ENCODE assay signal across 27 cellular contexts in genomic region chr21:39232926-39233325, GRCh38. TPM values are rescaled to one million over a fixed set of nuclear protein-coding genes. Genes with fewer than 3 reads are reported as not detected.
A peak's percentile ranks its signal among the peaks of the same experiment; 100 is the strongest.
DNase-seq lines count a peak whose midpoint lies in the region; ATAC-seq and TF ChIP-seq lines count a peak whose summit lies in the region.
"Had no signal": no experiment of that assay in that cellular context is flagged by ENCODE, and none has a peak within 500 bp of the region (broad histone marks: within the 10 kb centered on the region; RNA-seq: fewer than 3 reads in every experiment).

No MANE protein-coding gene starts in this region.

- TF ChIP-seq CTCF in fibroblast of the aortic adventitia (IDR thresholded peaks at IDR 0.05; ENCODE audit: insufficient read depth, low read length) (no peak), gastroesophageal sphincter (IDR thresholded peaks at IDR 0.05) (no peak)

- peaks cover 5% of the 10 kb centered on the region for H3K4me1 Mint-ChIP-seq in activated naive CD8-positive, alpha-beta T cell treated with anti-CD3 and anti-CD28 coated beads, Interleukin-2, amount 50 U/mL, for 24 hours
- H3K4me1 Mint-ChIP-seq: GM23338 had no signal

- no peak for ATAC-seq in activated naive CD8-positive, alpha-beta T cell treated with anti-CD3 and anti-CD28 coated beads, Interleukin-2, amount 50 U/mL, for 24 hours
- ATAC-seq in gastroesophageal sphincter (no peak), GM21528 (IDR thresholded peaks at IDR 0.05; ENCODE audit: low FRiP score, unreplicated experiment) (no peak)
- ATAC-seq: effector memory CD8-positive, alpha-beta T cell; GM23338; Panc1 had no signal

- DNase-seq in SIG-M5 treated with dmso at 0.1 percent for 504 hours (lab: John Stamatoyannopoulos, UW; ENCODE audit: unreplicated experiment) (peak; percentile 8), SIG-M5 (lab: John Stamatoyannopoulos, UW) (no peak), fibroblast of the aortic adventitia (ENCODE audit: low read depth) (peak; percentile 10), stromal cell of bone marrow (ENCODE audit: low read depth) (peak; percentile 75), germinal center (ENCODE audit: low spot score) (no peak)
- no peak for DNase-seq in activated naive CD8-positive, alpha-beta T cell treated with anti-CD3 and anti-CD28 coated beads, Interleukin-2, amount 50 U/mL, for 24 hours
- DNase-seq: 8988T; activated CD4-positive, CD25-positive, alpha-beta regulatory T cell treated with anti-CD3 and anti-CD28 coated beads, Interleukin-2, amount 50 U/mL, for 72 hours; adrenal gland; Calu3; cerebellar nuclear complex; effector memory CD8-positive, alpha-beta T cell; Karpas-422; mesenchymal stem cell; naive B cell; NCI-H1694; NCI-H2227 treated with DMSO at 0.1 percent for 48 hours; pancreas; stimulated activated CD4-positive, alpha-beta T cell treated with anti-CD3 and anti-CD28 coated beads, Interleukin-1b, Interleukin-23, amount 100 ng/mL, for 48 hours; stomach had no signal

- H3K27ac ChIP-seq in gastroesophageal sphincter: no peak overlapping the region
- H3K27ac ChIP-seq: adrenal gland, pancreas, SK-N-MC, stomach had no signal

- no peaks in the 10 kb centered on the region for H3K9me3 ChIP-seq in gastroesophageal sphincter
- H3K9me3 ChIP-seq: adrenal gland, pancreas, stomach had no signal

- H3K36me3 ChIP-seq in gastroesophageal sphincter: peaks cover 4 to 90% of the 10 kb centered on the region in 2 donors

- peaks cover 22% of the 10 kb centered on the region for H3K36me3 Mint-ChIP-seq in activated naive CD8-positive, alpha-beta T cell treated with anti-CD3 and anti-CD28 coated beads, Interleukin-2, amount 50 U/mL, for 24 hours (ENCODE audit: low read depth)

- H3K4me1 ChIP-seq in gastroesophageal sphincter: no peaks in the 10 kb centered on the region
- H3K4me1 ChIP-seq: adrenal gland, pancreas had no signal

- TF ChIP-seq POLR2A in gastroesophageal sphincter (IDR thresholded peaks at IDR 0.05): no peak

- H3K27me3 ChIP-seq in gastroesophageal sphincter: no peaks in the 10 kb centered on the region
- H3K27me3 ChIP-seq: adrenal gland, pancreas, stomach had no signal

- H3K9me3 Mint-ChIP-seq in activated naive CD8-positive, alpha-beta T cell treated with anti-CD3 and anti-CD28 coated beads, Interleukin-2, amount 50 U/mL, for 24 hours: no peaks in the 10 kb centered on the region
- H3K9me3 Mint-ChIP-seq: activated T-helper 1 cell treated with anti-CD3 and anti-CD28 coated beads, Interleukin-12 subunit alpha, Interleukin-12 subunit beta, Interleukin-2, Interleukin-4 antibody, amounts not matched to agents 30 ng/mL and 10 ng/mL and 1 ng/mL, durations not matched to agents 14 hours and 24 hours and 36 hours; effector memory CD8-positive, alpha-beta T cell; GM23338; naive B cell; T-helper 2 cell treated with Interferon-gamma antibody and Interleukin-4, amounts not matched to agents 5 μg/mL and 100 μg/mL, for 36 hours had no signal

- WGBS in gastroesophageal sphincter (ENCODE audit: low coverage in 1 of 2), 2 donors: 74 to 80% methylated on average over 1 to 2 of the region's 2 CpGs

- TF ChIP-seq EP300 in gastroesophageal sphincter (IDR thresholded peaks at IDR 0.05): no peak

- H3K27me3 Mint-ChIP-seq in activated naive CD8-positive, alpha-beta T cell treated with anti-CD3 and anti-CD28 coated beads, Interleukin-2, amount 50 U/mL, for 24 hours: no peaks in the 10 kb centered on the region
- H3K27me3 Mint-ChIP-seq: effector memory CD8-positive, alpha-beta T cell; naive B cell had no signal

- no peak overlapping the region for H3K4me3 Mint-ChIP-seq in activated naive CD8-positive, alpha-beta T cell treated with anti-CD3 and anti-CD28 coated beads, Interleukin-2, amount 50 U/mL, for 24 hours
- H3K4me3 Mint-ChIP-seq: activated T-helper 1 cell treated with anti-CD3 and anti-CD28 coated beads, Interleukin-12 subunit alpha, Interleukin-12 subunit beta, Interleukin-2, Interleukin-4 antibody, amounts not matched to agents 30 ng/mL and 10 ng/mL and 1 ng/mL, durations not matched to agents 14 hours and 24 hours and 36 hours; effector memory CD8-positive, alpha-beta T cell; GM23338; naive B cell; T-helper 2 cell treated with Interferon-gamma antibody and Interleukin-4, amounts not matched to agents 5 μg/mL and 100 μg/mL, for 36 hours had no signal

- peak overlapping the region; percentile 37 for H3K27ac Mint-ChIP-seq in activated naive CD8-positive, alpha-beta T cell treated with anti-CD3 and anti-CD28 coated beads, Interleukin-2, amount 50 U/mL, for 24 hours
- H3K27ac Mint-ChIP-seq: activated T-helper 1 cell treated with anti-CD3 and anti-CD28 coated beads, Interleukin-12 subunit alpha, Interleukin-12 subunit beta, Interleukin-2, Interleukin-4 antibody, amounts not matched to agents 30 ng/mL and 10 ng/mL and 1 ng/mL, durations not matched to agents 14 hours and 24 hours and 36 hours; GM23338; naive B cell; T-helper 2 cell treated with Interferon-gamma antibody and Interleukin-4, amounts not matched to agents 5 μg/mL and 100 μg/mL, for 36 hours had no signal

- H3K4me3 ChIP-seq in fibroblast of the aortic adventitia (ENCODE audit: low read depth, low read length): no peak overlapping the region
- H3K4me3 ChIP-seq in gastroesophageal sphincter: no peak overlapping the region
- H3K4me3 ChIP-seq: adrenal gland, GM23338, pancreas, SK-N-MC, stomach had no signal

RNA-seq across cellular contexts. Expression of gene PSMG1, which starts 49.7 kb away (rescaled TPM):
- total RNA-seq in fibroblast of the aortic adventitia (ENCODE audit: low replicate concordance): 13.3 and 91.1 TPM in 2 replicates
- total RNA-seq in gastroesophageal sphincter: 10 to 100 TPM; 19.0 to 33.7 (median 30.4) TPM

Comparison
In these comparisons a context has a peak if more than half of its experiments do, and no peak if none do; other contexts are left out.
1. DNase-seq: peak in SIG-M5 treated with dmso at 0.1 percent for 504 hours (single experiment), fibroblast of the aortic adventitia (single experiment) and stromal cell of bone marrow (single experiment); none in SIG-M5 (single experiment), activated naive CD8-positive, alpha-beta T cell treated with anti-CD3 and anti-CD28 coated beads, Interleukin-2, amount 50 U/mL, for 24 hours (single experiment) and germinal center (single experiment).